Comparison of ENCODE assay signal across 8 cellular contexts in genomic region chr1:121201613-121201995, GRCh38. TPM values are rescaled to one million over a fixed set of nuclear protein-coding genes. Genes with fewer than 3 reads are reported as not detected.
DNase-seq lines count a peak whose midpoint lies in the region; ATAC-seq, FAIRE-seq and TF ChIP-seq lines count a peak whose summit lies in the region.
"Not testable (repeated sequence)": the region's sequence is repeated elsewhere in the genome, so short reads cannot be mapped to it uniquely, and the experiment has no call there.

No MANE protein-coding gene starts in this region.

- intact Hi-C loops in IMR-90 (cut with micrococcal nuclease); Right ventricle myocardium superior (cut with DNase I); left lung (cut with DNase I): not testable (repeated sequence)

- not testable (repeated sequence) for H3K4ac ChIP-seq in IMR-90 (ENCODE audit: low read depth, low read length)

- H3K14ac ChIP-seq in IMR-90 (replicated peaks; ENCODE audit: low read depth, low read length), result not testable (repeated sequence)

- H3K27ac ChIP-seq in A549 (peak overlapping the region in 1 of 2 experiments; percentile 52; a peak in 2 of 6 replicates), smooth muscle cell (ENCODE audit: low read depth) (peak overlapping the region; percentile 44)
- not testable (repeated sequence) for H3K27ac ChIP-seq in IMR-90 (ENCODE audit: insufficient read depth, low read length); left lung

- CTCF ChIA-PET in A549 (lab: Yijun Ruan, JAX); IMR-90 (lab: Yijun Ruan, JAX): not testable (repeated sequence)

- POLR2A ChIA-PET in A549 (lab: Yijun Ruan, JAX); IMR-90 (lab: Charles Lee; ENCODE audit: unreplicated experiment): not testable (repeated sequence)

- BruUV-seq in IMR-90 (replicated peaks; lab: Mats Ljungman, UMichigan), result TSS peak; percentile 14

- peak overlapping the region; percentile 61 for H3K4me2 ChIP-seq in A549
- H3K4me2 ChIP-seq in IMR-90 (ENCODE audit: low read depth, low read length), result peak overlapping the region; percentile 63; the same call in 1 of the 2 replicates
- H3K4me2 ChIP-seq in smooth muscle cell, result peak overlapping the region; percentile 65

- dilution Hi-C loops in IMR-90 (cut with HindIII; ENCODE audit: low sequenced_read_pairs, unreplicated experiment), result not testable (repeated sequence)

- H2AK9ac ChIP-seq in IMR-90 (replicated peaks; ENCODE audit: low read depth, low read length, poor library complexity), result not testable (repeated sequence)

- not testable (repeated sequence) for FAIRE-seq in A549 (lab: Jason Lieb, UNC)

- H2AK5ac ChIP-seq in IMR-90 (ENCODE audit: low read depth, low read length), result not testable (repeated sequence)

- H4K5ac ChIP-seq in IMR-90 (ENCODE audit: low read depth, low read length), result not testable (repeated sequence)

- not testable (repeated sequence) for H4K20me1 ChIP-seq in IMR-90 (ENCODE audit: insufficient read depth, low read length)
- peaks cover 12% of the 10 kb centered on the region for H4K20me1 ChIP-seq in smooth muscle cell (ENCODE audit: low read depth)

- H3K36me3 ChIP-seq in IMR-90 (ENCODE audit: control insufficient read depth, insufficient read depth, low read length); adipocyte (ENCODE audit: control insufficient read depth, insufficient read depth, low read length, severe bottlenecking); left lung; smooth muscle cell (ENCODE audit: low read depth): not testable (repeated sequence)

- not testable (repeated sequence) for H3K79me2 ChIP-seq in smooth muscle cell (ENCODE audit: low read depth)

- not testable (repeated sequence) for TF ChIP-seq CTCF in A549 (IDR thresholded peaks at IDR 0.05); IMR-90 (conservative IDR thresholded peaks at IDR 0.05; ENCODE audit: low read depth, low read length); choroid plexus epithelial cell (conservative IDR thresholded peaks at IDR 0.05; ENCODE audit: low read depth, low read length); left lung (IDR thresholded peaks at IDR 0.05); omental fat pad (IDR thresholded peaks at IDR 0.05); smooth muscle cell (IDR thresholded peaks at IDR 0.05; ENCODE audit: borderline replicate concordance, insufficient read depth, poor library complexity, severe bottlenecking)

- not testable (repeated sequence) for H3K9ac ChIP-seq in IMR-90 (ENCODE audit: low read depth, low read length); adipocyte (ENCODE audit: low read length); smooth muscle cell (ENCODE audit: low read depth)

- H3K18ac ChIP-seq in IMR-90 (ENCODE audit: low read depth, low read length), result not testable (repeated sequence)

- WGBS in A549 (ENCODE audit: missing lambda C conversion rate), result 0% methylated on average over 4 of the region's 4 CpGs
- no CpG with 5 or more reads among the region's 4 CpGs for WGBS in IMR-90 (ENCODE audit: extremely low coverage in 2 of 2, insufficient read length in 1 of 2), 2 experiments
- WGBS in smooth muscle cell (ENCODE audit: low lambda C conversion rate), result 17% methylated on average over 4 of the region's 4 CpGs

- H2BK120ac ChIP-seq in IMR-90 (ENCODE audit: low read depth, low read length), result not testable (repeated sequence)

- in situ Hi-C loops in IMR-90 (cut with MboI; ENCODE audit: low sequenced_read_pairs), result not testable (repeated sequence)

- not testable (repeated sequence) for H3K27me3 ChIP-seq in IMR-90 (ENCODE audit: control insufficient read depth, insufficient read depth, low read length); adipocyte (replicated peaks; ENCODE audit: control insufficient read depth, insufficient read depth, low read length); left lung; smooth muscle cell (ENCODE audit: low read depth)

- TF ChIP-seq EP300 in A549 (IDR thresholded peaks at IDR 0.05), result not testable (repeated sequence)

- not testable (repeated sequence) for H3K4me1 ChIP-seq in A549; IMR-90 (ENCODE audit: control insufficient read depth, insufficient read depth, low read length); adipocyte (ENCODE audit: control insufficient read depth, insufficient read depth, low read length); left lung; smooth muscle cell (ENCODE audit: low read depth)

- peak; percentile 40 to 73; a peak in 5 of 6 replicates for ATAC-seq in A549
- peak; percentile 72 for ATAC-seq in IMR-90 (ENCODE audit: low read depth)
- peak; percentile 14 for ATAC-seq in Right ventricle myocardium superior (ENCODE audit: poor library complexity)
- ATAC-seq in left lung, result peak; percentile 73
- ATAC-seq in omental fat pad (ENCODE audit: low FRiP score), result peak; percentile 53

- not testable (repeated sequence) for H3K9me3 ChIP-seq in A549; IMR-90 (ENCODE audit: control insufficient read depth, insufficient read depth, low read length); adipocyte (ENCODE audit: control insufficient read depth, low read length); left lung; smooth muscle cell (replicated peaks; ENCODE audit: low read depth)

- H3F3A ChIP-seq in smooth muscle cell (ENCODE audit: low read depth), result not testable (repeated sequence)

- H3K9me1 ChIP-seq in IMR-90 (ENCODE audit: insufficient read depth, low read length), result not testable (repeated sequence)

- not testable (repeated sequence) for TF ChIP-seq POLR2A in A549 (IDR thresholded peaks at IDR 0.05; ENCODE audit: low read length); IMR-90 (IDR thresholded peaks at IDR 0.05; ENCODE audit: low read depth, low read length)

- DNase-seq in A549 (ENCODE audit: low read depth in 1 of 2, low spot score in 1 of 2) (peak in 1 of 2 experiments; percentile 3), IMR-90 (peak; percentile 69), adipocyte (ENCODE audit: low read depth) (peak; percentile 41), choroid plexus epithelial cell (ENCODE audit: low read depth) (peak; percentile 63)
- DNase-seq in Right ventricle myocardium superior; left lung; omental fat pad (ENCODE audit: low spot score); smooth muscle cell (lab: John Stamatoyannopoulos, UW; ENCODE audit: unreplicated experiment): not testable (repeated sequence)

- H2BK5ac ChIP-seq in IMR-90 (ENCODE audit: low read depth, low read length, poor library complexity, severe bottlenecking), result peak overlapping the region; percentile 13

- H2BK20ac ChIP-seq in IMR-90 (ENCODE audit: low read depth, low read length), result not testable (repeated sequence)

- H2BK15ac ChIP-seq in IMR-90 (ENCODE audit: low read depth, low read length), result not testable (repeated sequence)

- not testable (repeated sequence) for H4K8ac ChIP-seq in IMR-90 (ENCODE audit: low read depth in 2 of 2, low read length in 2 of 2)

- H3K4me3 ChIP-seq in A549; IMR-90 (ENCODE audit: insufficient read depth, low read depth, low read length); adipocyte (ENCODE audit: low read length); choroid plexus epithelial cell (ENCODE audit: low read depth, low read length); left lung: not testable (repeated sequence)
- peak overlapping the region; percentile 3 for H3K4me3 ChIP-seq in smooth muscle cell

- H2AFZ ChIP-seq in IMR-90 (replicated peaks; ENCODE audit: low read length, poor library complexity); smooth muscle cell (ENCODE audit: low read depth): not testable (repeated sequence)

- TF ChIP-seq RAD21 in A549 (conservative IDR thresholded peaks at IDR 0.05 in 1 of 2, IDR thresholded peaks at IDR 0.05 in 1 of 2); IMR-90 (IDR thresholded peaks at IDR 0.05; ENCODE audit: low read length): not testable (repeated sequence)

- H3K79me1 ChIP-seq in IMR-90 (ENCODE audit: low read depth in 1 of 2, low read length in 2 of 2), result not testable (repeated sequence)

- not testable (repeated sequence) for H3K23ac ChIP-seq in IMR-90 (ENCODE audit: low read depth, low read length)

- not testable (repeated sequence) for H3K56ac ChIP-seq in IMR-90 (ENCODE audit: extremely low read depth, insufficient read depth, low read length)

- H4K91ac ChIP-seq in IMR-90 (ENCODE audit: insufficient read depth, low read depth, low read length), result not testable (repeated sequence)

RNA-seq across cellular contexts. Expression of gene SRGAP2C, which starts 16.8 kb away (rescaled TPM):
- polyA plus RNA-seq in A549 (2011; rRNA removed), result 8.3 and 10.5 TPM in 2 replicates
- 2.3 and 2.5 TPM in 2 replicates for polyA plus RNA-seq in A549 (2012; cell fraction: cytosol; rRNA removed)
- 4.6 and 5.7 TPM in 2 replicates for polyA plus RNA-seq in A549 (2012; cell fraction: nucleus; rRNA removed)
- polyA plus RNA-seq in A549 (2017; fragmentation: RNase III; extraction: RNeasy Plus Mini Kit Qiagen cat#74134 plus additional on column Dnase treatment), result 5.4 to 5.8 TPM (median 5.6 TPM) in 3 replicates
- polyA minus RNA-seq in A549 (2011; rRNA and poly(A)+ RNA removed), result 13.1 and 17.1 TPM in 2 replicates
- total RNA-seq in IMR-90 (2012; rRNA removed), result 12.7 and 13.9 TPM in 2 replicates
- polyA plus RNA-seq in IMR-90 (2012; rRNA removed), result 4.0 and 5.6 TPM in 2 replicates
- polyA plus RNA-seq in IMR-90 (2012; cell fraction: cytosol; rRNA removed), result 0.99 and 2.3 TPM in 2 replicates
- polyA plus RNA-seq in IMR-90 (2012; cell fraction: nucleus; rRNA removed; ENCODE audit: low replicate concordance), result 2.1 and 9.8 TPM in 2 replicates
- total RNA-seq in Right ventricle myocardium superior, result 10.8 TPM
- 10 to 100 TPM; 23.4 to 28.1 TPM for total RNA-seq in left lung
- total RNA-seq in omental fat pad, result 10 to 100 TPM; 19.8 to 41.0 (median 26.5) TPM
- 14.7 and 18.1 TPM in 2 replicates for total RNA-seq in smooth muscle cell
- 10.4 and 11.3 TPM in 2 replicates for polyA plus RNA-seq in smooth muscle cell

RNA-seq across cellular contexts. Expression of gene FAM72B, which starts 17.5 kb away (rescaled TPM):
- polyA plus RNA-seq in A549 (2011; rRNA removed), result 11.2 and 14.2 TPM in 2 replicates
- polyA plus RNA-seq in A549 (2012; cell fraction: cytosol; rRNA removed), result 5.6 and 6.0 TPM in 2 replicates
- 2.9 and 4.1 TPM in 2 replicates for polyA plus RNA-seq in A549 (2012; cell fraction: nucleus; rRNA removed)
- polyA plus RNA-seq in A549 (2017; fragmentation: RNase III; extraction: RNeasy Plus Mini Kit Qiagen cat#74134 plus additional on column Dnase treatment), result 12.5 to 13.3 TPM (median 12.5 TPM) in 3 replicates
- 6.2 and 8.6 TPM in 2 replicates for polyA minus RNA-seq in A549 (2011; rRNA and poly(A)+ RNA removed)
- total RNA-seq in IMR-90 (2012; rRNA removed), result 1.6 and 2.8 TPM in 2 replicates
- polyA plus RNA-seq in IMR-90 (2012; rRNA removed), result 2.2 and 3.4 TPM in 2 replicates
- polyA plus RNA-seq in IMR-90 (2012; cell fraction: cytosol; rRNA removed), result 0.59 and 1.5 TPM in 2 replicates
- polyA plus RNA-seq in IMR-90 (2012; cell fraction: nucleus; rRNA removed; ENCODE audit: low replicate concordance), result 0.67 and 9.8 TPM in 2 replicates
- not detected for total RNA-seq in Right ventricle myocardium superior
- 1 to 10 TPM; 1.1 to 1.4 TPM for total RNA-seq in left lung
- 1 to 10 TPM in 2 of 4 donors, under 1 TPM in 2; 0.65 to 5.6 (median 1.1) TPM for total RNA-seq in omental fat pad
- total RNA-seq in smooth muscle cell, result 1.7 and 2.6 TPM in 2 replicates
- polyA plus RNA-seq in smooth muscle cell, result 0.70 and 1.6 TPM in 2 replicates

Comparison
In these comparisons a context has a peak if more than half of its experiments do, and no peak if none do; other contexts are left out.
1. ATAC-seq: peak in every context shown above with its lines; median percentile 73 in left lung; 72 in IMR-90; 56 in A549; 53 in omental fat pad; 14 in Right ventricle myocardium superior.